ENCODE assay signal across 1 cellular context in genomic region chr2:11465485-11466306, GRCh38.
TF ChIP-seq lines count a peak whose summit lies in the region.

TSS of gene E2F6 (minus strand) at chr2:11466161. CDS start at chr2:11465879, 282 bp downstream.

TF ChIP-seq in HepG2, 621 proteins besides CTCF, POLR2A, EP300 and RAD21 (continued from another document and continues in another):
- peak in 1 of 2 experiments; percentile 8; a peak in 1 of 4 replicates for TF ChIP-seq REST (IDR thresholded peaks at IDR 0.05; ENCODE audit: borderline replicate concordance in 1 of 2, low read depth in 1 of 2, low read length in 2 of 2)
- peak; percentile 99 for TF ChIP-seq ZNF138 (CRISPR knock-in tag; IDR thresholded peaks at IDR 0.05; ENCODE audit: low read depth)
- peak; percentile 79 for TF ChIP-seq PATZ1 (CRISPR knock-in tag; IDR thresholded peaks at IDR 0.05)
- TF ChIP-seq NFATC3 (CRISPR knock-in tag; IDR thresholded peaks at IDR 0.05) = peak; percentile 100
- TF ChIP-seq ZNF790 (CRISPR knock-in tag; IDR thresholded peaks at IDR 0.05; ENCODE audit: borderline replicate concordance) = peak; percentile 99
- peak; percentile 74 for TF ChIP-seq ONECUT2 (CRISPR knock-in tag; IDR thresholded peaks at IDR 0.05)
- no peak for TF ChIP-seq PHB2 (IDR thresholded peaks at IDR 0.05; ENCODE audit: partially characterized antibody)
- TF ChIP-seq ZBTB34 (CRISPR knock-in tag; IDR thresholded peaks at IDR 0.05) = peak; percentile 89
- TF ChIP-seq ZBTB39 (CRISPR knock-in tag; IDR thresholded peaks at IDR 0.05) = peak; percentile 90; the same call in 1 of the 2 replicates
- no peak for TF ChIP-seq NBN (conservative IDR thresholded peaks at IDR 0.05)
- 0 out of 2 replicates have a peak, but pooled peaks have one; percentile 10 for TF ChIP-seq KDM6A (CRISPR knock-in tag; IDR thresholded peaks at IDR 0.05; ENCODE audit: low read depth)
- TF ChIP-seq MED13 (CRISPR knock-in tag; IDR thresholded peaks at IDR 0.05) = peak; percentile 97
- TF ChIP-seq ZNF142 (CRISPR knock-in tag; IDR thresholded peaks at IDR 0.05) = peak; percentile 98
- TF ChIP-seq ZIK1 (CRISPR knock-in tag; IDR thresholded peaks at IDR 0.05; ENCODE audit: borderline replicate concordance, low read depth) = peak; percentile 98
- TF ChIP-seq ZHX1 (CRISPR knock-in tag; IDR thresholded peaks at IDR 0.05; ENCODE audit: low read depth) = peak; percentile 97
- 0 out of 2 replicates have a peak, but pooled peaks have one; percentile 22 for TF ChIP-seq RERE (CRISPR knock-in tag; IDR thresholded peaks at IDR 0.05; ENCODE audit: low read depth)
- TF ChIP-seq PBX2 (CRISPR knock-in tag; IDR thresholded peaks at IDR 0.05) = no peak
- TF ChIP-seq ZNF296 (CRISPR knock-in tag; conservative IDR thresholded peaks at IDR 0.05) = peak; percentile 94
- 0 out of 2 replicates have a peak, but pooled peaks have one; percentile 73 for TF ChIP-seq MZF1 (CRISPR knock-in tag; IDR thresholded peaks at IDR 0.05; ENCODE audit: borderline replicate concordance)
